In genomic region chr5:161946911-161947310, GRCh38 we compare ENCODE assay signal across 24 cellular contexts.
"Had no signal": no experiment of that assay in that cellular context is flagged by ENCODE, and none has a peak within 500 bp of the region (broad histone marks: within the 10 kb centered on the region; RNA-seq: fewer than 3 reads in every experiment).

No MANE protein-coding gene starts in this region.

- H3K4me1 ChIP-seq: colonic mucosa, esophagus muscularis mucosa, esophagus squamous epithelium, foreskin keratinocyte, gastrocnemius medialis, gastroesophageal sphincter, heart left ventricle, heart right ventricle had no signal

- H3K4me3 ChIP-seq: colonic mucosa, coronary artery, dorsolateral prefrontal cortex, esophagus muscularis mucosa, esophagus squamous epithelium, gastrocnemius medialis, gastroesophageal sphincter, heart left ventricle, heart right ventricle had no signal

- H3K4me3 Mint-ChIP-seq: dendritic cell treated with granulocyte-macrophage colony-stimulating factor and Interleukin-4, amounts not matched to agents 40 ng/mL and 50 ng/mL, for 4 days; effector memory CD8-positive, alpha-beta T cell; endodermal cell had no signal

- H3K9me3 ChIP-seq: colonic mucosa, esophagus muscularis mucosa, esophagus squamous epithelium, gastrocnemius medialis, gastroesophageal sphincter, heart left ventricle had no signal

- H3K36me3 ChIP-seq: colonic mucosa, esophagus muscularis mucosa, esophagus squamous epithelium, gastrocnemius medialis, gastroesophageal sphincter, heart left ventricle, heart right ventricle had no signal

- H3K27me3 Mint-ChIP-seq: dendritic cell treated with granulocyte-macrophage colony-stimulating factor and Interleukin-4, amounts not matched to agents 40 ng/mL and 50 ng/mL, for 4 days; effector memory CD8-positive, alpha-beta T cell had no signal

- H3K9me3 Mint-ChIP-seq: dendritic cell treated with granulocyte-macrophage colony-stimulating factor and Interleukin-4, amounts not matched to agents 40 ng/mL and 50 ng/mL, for 4 days; endodermal cell had no signal

- H3K27me3 ChIP-seq: colonic mucosa, dorsolateral prefrontal cortex, esophagus muscularis mucosa, esophagus squamous epithelium, foreskin keratinocyte, gastrocnemius medialis, gastroesophageal sphincter, heart left ventricle, heart right ventricle had no signal

- DNase-seq: colonic mucosa; cortex of kidney; dermis blood vessel endothelial cell; effector CD4-positive, alpha-beta T cell; effector CD8-positive, alpha-beta T cell; effector memory CD4-positive, alpha-beta T cell; effector memory CD8-positive, alpha-beta T cell; endodermal cell; erythroblast; esophagus squamous epithelium; foreskin fibroblast; foreskin melanocyte; gastrocnemius medialis; glutamatergic neuron; head of caudate nucleus; heart left ventricle; heart right ventricle had no signal

- H3K27ac Mint-ChIP-seq: dendritic cell treated with granulocyte-macrophage colony-stimulating factor and Interleukin-4, amounts not matched to agents 40 ng/mL and 50 ng/mL, for 4 days; effector memory CD8-positive, alpha-beta T cell; endodermal cell had no signal

- H3K27ac ChIP-seq: colonic mucosa, coronary artery, dorsolateral prefrontal cortex, epithelial cell of prostate, esophagus muscularis mucosa, esophagus squamous epithelium, foreskin keratinocyte, gastrocnemius medialis, gastroesophageal sphincter, heart left ventricle, heart right ventricle had no signal

- H3K4me1 Mint-ChIP-seq: endodermal cell had no signal
